In the genomic region with DNA sequence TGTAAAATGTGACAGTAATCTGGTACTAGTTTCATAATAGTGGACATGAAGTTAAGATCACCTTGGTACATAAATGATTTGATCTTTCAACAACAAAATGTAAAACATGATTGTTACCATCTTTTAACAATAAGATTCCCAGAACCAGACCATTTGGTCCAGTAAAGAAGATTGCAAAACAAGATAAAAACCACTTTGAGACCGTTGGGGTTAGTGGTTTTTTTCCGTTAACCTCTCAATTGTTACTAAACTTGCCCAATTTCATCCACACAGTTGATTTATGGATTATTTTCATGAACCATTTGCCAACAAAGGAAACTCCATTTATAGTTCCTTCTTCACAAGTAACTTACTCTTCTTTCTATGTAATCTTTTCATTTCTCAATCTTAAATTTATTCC, we compare ENCODE assay signal across 28 cellular contexts. TPM values are rescaled to one million over a fixed set of nuclear protein-coding genes. Genes with fewer than 3 reads are reported as not detected.
DNase-seq lines count a peak whose midpoint lies in the region; ATAC-seq and TF ChIP-seq lines count a peak whose summit lies in the region.
"Had no signal": no experiment of that assay in that cellular context is flagged by ENCODE, and none has a peak within 500 bp of the region (broad histone marks: within the 10 kb centered on the region; RNA-seq: fewer than 3 reads in every experiment).

No MANE protein-coding gene starts in this region.

- ATAC-seq in activated CD8-positive, alpha-beta memory T cell treated with anti-CD3 and anti-CD28 coated beads, Interleukin-2, amount 10 ng/mL, durations not matched to agents 7 days and 5 days, result no peak
- ATAC-seq in GM18861 (IDR thresholded peaks at IDR 0.05; ENCODE audit: unreplicated experiment), result no peak
- ATAC-seq: activated CD8-positive, alpha-beta T cell treated with anti-CD3 and anti-CD28 coated beads, Interleukin-2, amount 10 ng/mL, durations not matched to agents 7 days and 5 days had no signal

- H3K9ac ChIP-seq in smooth muscle cell (ENCODE audit: low read depth), result no peak overlapping the region

- intact Hi-C loops in activated T-helper 2 cell treated with anti-CD3 and anti-CD28 coated beads, Interferon-gamma antibody, Interleukin-2, Interleukin-4, amounts not matched to agents 10 μg/mL and 5 μg/mL and 100 μg/mL, durations not matched to agents 14 hours and 24 hours and 36 hours (cut with micrococcal nuclease), result no loop called here
- intact Hi-C loops in cardiac septum (cut with DNase I), result no loop called here

- no peaks in the 10 kb centered on the region for H3F3A ChIP-seq in smooth muscle cell (ENCODE audit: low read depth)

- no peak overlapping the region for H3K4me2 ChIP-seq in smooth muscle cell
- H3K4me2 ChIP-seq: hepatocyte, PC-9 had no signal

- peak overlapping the region; percentile 8 for H2AFZ ChIP-seq in smooth muscle cell (ENCODE audit: low read depth)
- H2AFZ ChIP-seq: hepatocyte, PC-9 had no signal

- peaks cover 59% of the 10 kb centered on the region for H3K4me1 Mint-ChIP-seq in activated CD8-positive, alpha-beta memory T cell treated with anti-CD3 and anti-CD28 coated beads, Interleukin-2, amount 10 ng/mL, durations not matched to agents 7 days and 5 days
- H3K4me1 Mint-ChIP-seq in activated T-helper 2 cell treated with anti-CD3 and anti-CD28 coated beads, Interferon-gamma antibody, Interleukin-2, Interleukin-4, amounts not matched to agents 10 μg/mL and 5 μg/mL and 100 μg/mL, durations not matched to agents 14 hours and 24 hours and 36 hours (ENCODE audit: low read depth), result peaks cover 62% of the 10 kb centered on the region
- H3K4me1 Mint-ChIP-seq: activated B cell treated with CpG ODN at 0.5 μM for 24 hours had no signal

- no peaks in the 10 kb centered on the region for H3K9me3 ChIP-seq in smooth muscle cell (replicated peaks; ENCODE audit: low read depth)
- H3K9me3 ChIP-seq: left ventricle myocardium inferior, right lobe of liver, SJSA1 had no signal

- DNase-seq in activated CD8-positive, alpha-beta memory T cell treated with anti-CD3 and anti-CD28 coated beads, Interleukin-2, amount 10 ng/mL, durations not matched to agents 7 days and 5 days, result no peak
- no peak for DNase-seq in activated CD8-positive, alpha-beta memory T cell treated with anti-CD3 and anti-CD28 coated beads for 24 hours
- DNase-seq in NOMO-1 treated with DMSO at 0.1 percent for 48 hours (lab: John Stamatoyannopoulos, UW; ENCODE audit: unreplicated experiment) (peak; percentile 91), smooth muscle cell (lab: John Stamatoyannopoulos, UW; ENCODE audit: unreplicated experiment) (no peak), cardiac septum (ENCODE audit: low spot score) (no peak)
- no peak for DNase-seq in activated T-helper 2 cell treated with anti-CD3 and anti-CD28 coated beads, Interferon-gamma antibody, Interleukin-2, Interleukin-4, amounts not matched to agents 10 μg/mL and 5 μg/mL and 100 μg/mL, durations not matched to agents 14 hours and 24 hours and 36 hours (ENCODE audit: low spot score)
- DNase-seq in stimulated activated naive CD4-positive, alpha-beta T cell (lab: John Stamatoyannopoulos, UW), result no peak
- DNase-seq: activated B cell treated with CpG ODN at 0.5 μM for 24 hours; activated CD8-positive, alpha-beta T cell treated with anti-CD3 and anti-CD28 coated beads, Interleukin-2, amount 10 ng/mL, durations not matched to agents 7 days and 5 days; activated naive CD4-positive, alpha-beta T cell treated with anti-CD3 and anti-CD28 coated beads, Interleukin-2, amount 50 U/mL, for 16 hours; activated T-cell treated with anti-CD3 and anti-CD28 coated beads, Interleukin-2, amount 50 U/mL, for 24 hours; dorsolateral prefrontal cortex; foreskin melanocyte; left ventricle myocardium inferior; NCI-H1092; NCI-H2029; NCI-H226; NCI-H774; PC-9; posterior cingulate gyrus; right lobe of liver; stimulated activated CD4-positive, alpha-beta T cell treated with anti-CD3 and anti-CD28 coated beads, Interleukin-15, amount 100 ng/mL, for 24 hours; stimulated activated CD8-positive, alpha-beta memory T cell treated with anti-CD3 and anti-CD28 coated beads, Interleukin-4, amount 100 ng/mL, for 48 hours; T1000 had no signal

- no peaks in the 10 kb centered on the region for H3K36me3 ChIP-seq in smooth muscle cell (ENCODE audit: low read depth)
- H3K36me3 ChIP-seq: left ventricle myocardium inferior, right lobe of liver, SJSA1 had no signal

- H3K4me1 ChIP-seq in smooth muscle cell (ENCODE audit: low read depth), result no peaks in the 10 kb centered on the region
- H3K4me1 ChIP-seq: right lobe of liver, SJSA1 had no signal

- no peaks in the 10 kb centered on the region for H4K20me1 ChIP-seq in smooth muscle cell (ENCODE audit: low read depth)

- no peak for TF ChIP-seq CTCF in smooth muscle cell (IDR thresholded peaks at IDR 0.05; ENCODE audit: borderline replicate concordance, insufficient read depth, poor library complexity, severe bottlenecking)

- H3K9me3 Mint-ChIP-seq in activated CD8-positive, alpha-beta memory T cell treated with anti-CD3 and anti-CD28 coated beads, Interleukin-2, amount 10 ng/mL, durations not matched to agents 7 days and 5 days (ENCODE audit: low read depth), result no peaks in the 10 kb centered on the region
- no peaks in the 10 kb centered on the region for H3K9me3 Mint-ChIP-seq in activated T-helper 2 cell treated with anti-CD3 and anti-CD28 coated beads, Interferon-gamma antibody, Interleukin-2, Interleukin-4, amounts not matched to agents 10 μg/mL and 5 μg/mL and 100 μg/mL, durations not matched to agents 14 hours and 24 hours and 36 hours
- H3K9me3 Mint-ChIP-seq: activated B cell treated with CpG ODN at 0.5 μM for 24 hours; activated T-cell treated with anti-CD3 and anti-CD28 coated beads, Interleukin-2, amount 50 U/mL, for 24 hours had no signal

- no peaks in the 10 kb centered on the region for H3K27me3 ChIP-seq in smooth muscle cell (ENCODE audit: low read depth)
- H3K27me3 ChIP-seq: dorsolateral prefrontal cortex, hepatocyte, right lobe of liver, SJSA1 had no signal

- H3K27me3 Mint-ChIP-seq in activated CD8-positive, alpha-beta memory T cell treated with anti-CD3 and anti-CD28 coated beads, Interleukin-2, amount 10 ng/mL, durations not matched to agents 7 days and 5 days, result no peaks in the 10 kb centered on the region
- no peaks in the 10 kb centered on the region for H3K27me3 Mint-ChIP-seq in activated T-helper 2 cell treated with anti-CD3 and anti-CD28 coated beads, Interferon-gamma antibody, Interleukin-2, Interleukin-4, amounts not matched to agents 10 μg/mL and 5 μg/mL and 100 μg/mL, durations not matched to agents 14 hours and 24 hours and 36 hours (ENCODE audit: low read depth)

- peaks cover 59% of the 10 kb centered on the region for H3K36me3 Mint-ChIP-seq in activated CD8-positive, alpha-beta memory T cell treated with anti-CD3 and anti-CD28 coated beads, Interleukin-2, amount 10 ng/mL, durations not matched to agents 7 days and 5 days
- peaks cover 65% of the 10 kb centered on the region for H3K36me3 Mint-ChIP-seq in activated T-helper 2 cell treated with anti-CD3 and anti-CD28 coated beads, Interferon-gamma antibody, Interleukin-2, Interleukin-4, amounts not matched to agents 10 μg/mL and 5 μg/mL and 100 μg/mL, durations not matched to agents 14 hours and 24 hours and 36 hours (ENCODE audit: low read depth)

- WGBS in smooth muscle cell (ENCODE audit: low lambda C conversion rate), result 63% methylated on average over 2 of the region's 2 CpGs

- H3K4me3 Mint-ChIP-seq in activated CD8-positive, alpha-beta memory T cell treated with anti-CD3 and anti-CD28 coated beads, Interleukin-2, amount 10 ng/mL, durations not matched to agents 7 days and 5 days, result no peak overlapping the region
- no peak overlapping the region for H3K4me3 Mint-ChIP-seq in activated T-helper 2 cell treated with anti-CD3 and anti-CD28 coated beads, Interferon-gamma antibody, Interleukin-2, Interleukin-4, amounts not matched to agents 10 μg/mL and 5 μg/mL and 100 μg/mL, durations not matched to agents 14 hours and 24 hours and 36 hours (ENCODE audit: low read depth)
- H3K4me3 Mint-ChIP-seq: activated B cell treated with CpG ODN at 0.5 μM for 24 hours; activated CD8-positive, alpha-beta T cell treated with anti-CD3 and anti-CD28 coated beads, Interleukin-2, amount 10 ng/mL, durations not matched to agents 7 days and 5 days; activated T-cell treated with anti-CD3 and anti-CD28 coated beads, Interleukin-2, amount 50 U/mL, for 24 hours had no signal

- H3K27ac Mint-ChIP-seq in activated CD8-positive, alpha-beta memory T cell treated with anti-CD3 and anti-CD28 coated beads, Interleukin-2, amount 10 ng/mL, durations not matched to agents 7 days and 5 days, result peak overlapping the region; percentile 7
- H3K27ac Mint-ChIP-seq in activated T-helper 2 cell treated with anti-CD3 and anti-CD28 coated beads, Interferon-gamma antibody, Interleukin-2, Interleukin-4, amounts not matched to agents 10 μg/mL and 5 μg/mL and 100 μg/mL, durations not matched to agents 14 hours and 24 hours and 36 hours, result peak overlapping the region; percentile 86
- H3K27ac Mint-ChIP-seq: activated B cell treated with CpG ODN at 0.5 μM for 24 hours; activated CD8-positive, alpha-beta T cell treated with anti-CD3 and anti-CD28 coated beads, Interleukin-2, amount 10 ng/mL, durations not matched to agents 7 days and 5 days; activated T-cell treated with anti-CD3 and anti-CD28 coated beads, Interleukin-2, amount 50 U/mL, for 24 hours had no signal

- CTCF ChIA-PET in activated CD8-positive, alpha-beta memory T cell treated with anti-CD3 and anti-CD28 coated beads, Interleukin-2, amount 10 ng/mL, durations not matched to agents 7 days and 5 days (lab: Charles Lee), result no interaction called here

- no peak overlapping the region for H3K27ac ChIP-seq in smooth muscle cell (ENCODE audit: low read depth)
- H3K27ac ChIP-seq: C4-2B, dorsolateral prefrontal cortex, hepatocyte, left ventricle myocardium inferior, PC-9, right lobe of liver, SJSA1 had no signal

- no peak overlapping the region for H3K4me3 ChIP-seq in smooth muscle cell
- H3K4me3 ChIP-seq: dorsolateral prefrontal cortex, hepatocyte, left ventricle myocardium inferior, PC-9, right lobe of liver, SJSA1 had no signal

- no peaks in the 10 kb centered on the region for H3K79me2 ChIP-seq in smooth muscle cell (ENCODE audit: low read depth)
- H3K79me2 ChIP-seq: hepatocyte had no signal

RNA-seq across cellular contexts. Expression of gene ATP8B4, which starts 53.8 kb away (rescaled TPM):
- 10 to 100 TPM; 69.2 to 98.3 TPM for total RNA-seq in activated CD8-positive, alpha-beta memory T cell treated with anti-CD3 and anti-CD28 coated beads, Interleukin-2, amount 10 ng/mL, durations not matched to agents 7 days and 5 days
- total RNA-seq in activated T-helper 2 cell treated with anti-CD3 and anti-CD28 coated beads, Interferon-gamma antibody, Interleukin-2, Interleukin-4, amounts not matched to agents 10 μg/mL and 5 μg/mL and 100 μg/mL, durations not matched to agents 14 hours and 24 hours and 36 hours, result 69.7 and 75.3 TPM in 2 replicates
- total RNA-seq in smooth muscle cell (60.5 and 63.9 TPM in 2 replicates), cardiac septum (3.1 TPM)
- 21.7 and 25.5 TPM in 2 replicates for polyA plus RNA-seq in smooth muscle cell

Comparison
In these comparisons a context has a peak if more than half of its experiments do, and no peak if none do; other contexts are left out.
1. RNA of gene ATP8B4, which starts 53.8 kb away (total RNA-seq): 69.2 to 98.3 TPM in activated CD8-positive, alpha-beta memory T cell treated with anti-CD3 and anti-CD28 coated beads, Interleukin-2, amount 10 ng/mL, durations not matched to agents 7 days and 5 days, 69.7 to 75.3 TPM in activated T-helper 2 cell treated with anti-CD3 and anti-CD28 coated beads, Interferon-gamma antibody, Interleukin-2, Interleukin-4, amounts not matched to agents 10 μg/mL and 5 μg/mL and 100 μg/mL, durations not matched to agents 14 hours and 24 hours and 36 hours and 60.5 to 63.9 TPM in smooth muscle cell; 3.1 TPM in cardiac septum (single experiment); every median in the first group is over 10 times any median in the second.